17 cellular contexts compared by ENCODE assay signal in genomic region chrX:65203545-65203944, GRCh38.
"Had no signal": no experiment of that assay in that cellular context is flagged by ENCODE, and none has a peak within 500 bp of the region (broad histone marks: within the 10 kb centered on the region; RNA-seq: fewer than 3 reads in every experiment).

No MANE protein-coding gene starts in this region.

- H3K4me3 ChIP-seq: heart left ventricle, neural progenitor cell, ovary, right atrium auricular region, smooth muscle cell, suprapubic skin, thyroid gland, upper lobe of left lung, vagina had no signal

- H3K9me3 ChIP-seq: heart left ventricle, ovary, right atrium auricular region, suprapubic skin, thyroid gland, upper lobe of left lung, vagina had no signal

- DNase-seq: dermis blood vessel endothelial cell; effector CD4-positive, alpha-beta T cell; heart left ventricle; hippocampal formation; nucleus accumbens; ovary; stimulated activated CD4-positive, alpha-beta T cell treated with anti-CD3 and anti-CD28 coated beads, Interleukin-2, amount 100 ng/mL, for 48 hours; stimulated activated naive CD4-positive, alpha-beta T cell treated with Interleukin-2 at 50 U/mL for 16 hours; thyroid gland; upper lobe of left lung had no signal

- H3K27ac ChIP-seq: heart left ventricle, neural progenitor cell, ovary, right atrium auricular region, suprapubic skin, thyroid gland, upper lobe of left lung, vagina had no signal

- ATAC-seq: esophagus mucosa; heart left ventricle; natural killer cell treated with Interleukin-12 subunit alpha and Interleukin-12 subunit beta and Interleukin-15 and Interleukin-18, amount 100 ng/mL, for 72 hours had no signal

- H3K4me1 ChIP-seq: heart left ventricle, neural progenitor cell, right atrium auricular region, suprapubic skin, thyroid gland, upper lobe of left lung, vagina had no signal

- H3K36me3 ChIP-seq: heart left ventricle, neural progenitor cell, ovary, right atrium auricular region, suprapubic skin, thyroid gland, upper lobe of left lung, vagina had no signal

- H3K27me3 ChIP-seq: heart left ventricle, neural progenitor cell, ovary, right atrium auricular region, suprapubic skin, thyroid gland, upper lobe of left lung, vagina had no signal
